Comparison of ENCODE assay signal across 27 cellular contexts in genomic region chrX:85622635-85623034, GRCh38.
"Had no signal": no experiment of that assay in that cellular context is flagged by ENCODE, and none has a peak within 500 bp of the region (broad histone marks: within the 10 kb centered on the region; RNA-seq: fewer than 3 reads in every experiment).

No MANE protein-coding gene starts in this region.

- H3K9me3 ChIP-seq: neutrophil, pancreas, right lobe of liver, sigmoid colon, stomach, thoracic aorta, thyroid gland, tibial nerve, upper lobe of left lung, vagina had no signal

- H3K9me3 Mint-ChIP-seq: natural killer cell treated with Interleukin-12 subunit alpha and Interleukin-12 subunit beta and Interleukin-15 and Interleukin-18, amount 100 ng/mL, for 72 hours; stimulated activated naive CD8-positive, alpha-beta T cell treated with anti-CD3 and anti-CD28 coated beads, Interleukin-15, Interleukin-2, amounts not matched to agents 100 ng/mL and 50 ng/mL, for 24 hours had no signal

- H3K4me1 ChIP-seq: pancreas, psoas muscle, right lobe of liver, sigmoid colon, stomach, thyroid gland, tibial nerve, upper lobe of left lung, vagina had no signal

- DNase-seq: naive thymus-derived CD8-positive, alpha-beta T cell; nephron progenitor cell; nucleus accumbens; psoas muscle; right cardiac atrium; sigmoid colon; small intestine; stimulated activated CD4-positive, alpha-beta T cell treated with anti-CD3 and anti-CD28 coated beads, Interleukin-12 subunit alpha, Interleukin-12 subunit beta, amount 100 ng/mL, for 4 hours; stimulated activated CD4-positive, alpha-beta T cell treated with anti-CD3 and anti-CD28 coated beads, Interleukin-1b, Interleukin-23, amount 100 ng/mL, for 48 hours; stimulated activated CD4-positive, alpha-beta T cell treated with anti-CD3 and anti-CD28 coated beads, Interleukin-4, amount 100 ng/mL, for 24 hours; stimulated activated naive B cell treated with anti-CD40 and anti-IgM and Interleukin-4, amounts not matched to agents 10 μg/mL and 1 μg/mL and 100 μg/mL, for 72 hours; stimulated activated naive CD4-positive, alpha-beta T cell treated with Interleukin-2 at 50 U/mL for 16 hours; stomach; thyroid gland; trophoblast cell; upper lobe of left lung had no signal

- H3K36me3 Mint-ChIP-seq: naive thymus-derived CD8-positive, alpha-beta T cell; natural killer cell treated with Interleukin-12 subunit alpha and Interleukin-12 subunit beta and Interleukin-15 and Interleukin-18, amount 100 ng/mL, for 72 hours; stimulated activated effector memory CD8-positive, alpha-beta T cell treated with anti-CD3 and anti-CD28 coated beads, Interleukin-12 subunit alpha, Interleukin-12 subunit beta, amount 100 ng/mL, for 72 hours; stimulated activated naive B cell treated with anti-CD40 and anti-IgM and Interleukin-4, amounts not matched to agents 10 μg/mL and 1 μg/mL and 100 μg/mL, for 72 hours had no signal

- H3K4me1 Mint-ChIP-seq: naive thymus-derived CD8-positive, alpha-beta T cell; nephron progenitor cell; neural crest cell; stimulated activated effector memory CD8-positive, alpha-beta T cell treated with anti-CD3 and anti-CD28 coated beads, Interleukin-12 subunit alpha, Interleukin-12 subunit beta, amount 100 ng/mL, for 72 hours; stimulated activated naive B cell treated with anti-CD40 and anti-IgM and Interleukin-4, amounts not matched to agents 10 μg/mL and 1 μg/mL and 100 μg/mL, for 72 hours had no signal

- ATAC-seq: naive thymus-derived CD8-positive, alpha-beta T cell; natural killer cell treated with Interleukin-12 subunit alpha and Interleukin-12 subunit beta and Interleukin-15 and Interleukin-18, amount 100 ng/mL, for 72 hours; pancreas; psoas muscle; right cardiac atrium; right lobe of liver; stimulated activated effector memory CD8-positive, alpha-beta T cell treated with anti-CD3 and anti-CD28 coated beads, Interleukin-12 subunit alpha, Interleukin-12 subunit beta, amount 100 ng/mL, for 72 hours; stimulated activated naive B cell treated with anti-CD40 and anti-IgM and Interleukin-4, amounts not matched to agents 10 μg/mL and 1 μg/mL and 100 μg/mL, for 72 hours had no signal

- H3K27me3 Mint-ChIP-seq: naive thymus-derived CD8-positive, alpha-beta T cell; progenitor cell of endocrine pancreas; stimulated activated naive CD8-positive, alpha-beta T cell treated with anti-CD3 and anti-CD28 coated beads, Interleukin-15, Interleukin-2, amounts not matched to agents 100 ng/mL and 50 ng/mL, for 24 hours had no signal

- H3K4me3 ChIP-seq: pancreas, psoas muscle, right lobe of liver, sigmoid colon, stomach, thoracic aorta, thyroid gland, tibial nerve, upper lobe of left lung, vagina had no signal

- H3K36me3 ChIP-seq: neutrophil, pancreas, right lobe of liver, sigmoid colon, stomach, thoracic aorta, thyroid gland, tibial nerve, upper lobe of left lung, vagina had no signal

- H3K27ac ChIP-seq: neutrophil, pancreas, psoas muscle, right lobe of liver, sigmoid colon, stomach, thoracic aorta, thyroid gland, tibial nerve, upper lobe of left lung, vagina had no signal

- H3K27ac Mint-ChIP-seq: naive thymus-derived CD8-positive, alpha-beta T cell; natural killer cell treated with Interleukin-12 subunit alpha and Interleukin-12 subunit beta and Interleukin-15 and Interleukin-18, amount 100 ng/mL, for 72 hours; nephron progenitor cell; progenitor cell of endocrine pancreas; stimulated activated effector memory CD8-positive, alpha-beta T cell treated with anti-CD3 and anti-CD28 coated beads, Interleukin-12 subunit alpha, Interleukin-12 subunit beta, amount 100 ng/mL, for 72 hours; stimulated activated naive B cell treated with anti-CD40 and anti-IgM and Interleukin-4, amounts not matched to agents 10 μg/mL and 1 μg/mL and 100 μg/mL, for 72 hours; stimulated activated naive CD8-positive, alpha-beta T cell treated with anti-CD3 and anti-CD28 coated beads, Interleukin-15, Interleukin-2, amounts not matched to agents 100 ng/mL and 50 ng/mL, for 24 hours had no signal

- H3K4me3 Mint-ChIP-seq: naive thymus-derived CD8-positive, alpha-beta T cell; natural killer cell treated with Interleukin-12 subunit alpha and Interleukin-12 subunit beta and Interleukin-15 and Interleukin-18, amount 100 ng/mL, for 72 hours; nephron progenitor cell; neural crest cell; stimulated activated effector memory CD8-positive, alpha-beta T cell treated with anti-CD3 and anti-CD28 coated beads, Interleukin-12 subunit alpha, Interleukin-12 subunit beta, amount 100 ng/mL, for 72 hours; stimulated activated naive B cell treated with anti-CD40 and anti-IgM and Interleukin-4, amounts not matched to agents 10 μg/mL and 1 μg/mL and 100 μg/mL, for 72 hours; stimulated activated naive CD8-positive, alpha-beta T cell treated with anti-CD3 and anti-CD28 coated beads, Interleukin-15, Interleukin-2, amounts not matched to agents 100 ng/mL and 50 ng/mL, for 24 hours had no signal

- H3K27me3 ChIP-seq: neutrophil, right lobe of liver, sigmoid colon, stomach, thyroid gland, tibial nerve, upper lobe of left lung, vagina had no signal
